Comparison of ENCODE assay signal across 1 cellular context in the genomic region with DNA sequence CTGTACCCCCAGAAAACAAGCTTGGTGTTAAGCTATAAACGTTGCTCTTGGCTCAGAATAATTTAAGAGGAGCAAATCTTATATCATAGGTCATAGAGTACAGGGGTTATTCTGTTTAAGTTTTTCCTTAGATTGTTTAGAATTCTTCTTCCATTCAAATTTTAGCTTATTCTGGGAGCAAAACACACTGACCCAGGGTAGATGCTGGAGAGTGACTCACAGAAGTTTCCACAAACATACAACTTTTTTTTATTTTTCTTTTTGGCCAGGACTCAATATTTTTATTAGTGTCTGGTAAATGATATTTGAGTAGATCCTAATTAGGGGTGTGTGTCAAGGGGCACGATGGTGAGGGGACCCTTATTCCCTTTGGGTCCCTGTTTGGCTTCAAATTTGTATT.
TF ChIP-seq lines count a peak whose summit lies in the region.

No MANE protein-coding gene starts in this region.

TF ChIP-seq in SK-N-SH, 30 proteins besides CTCF, POLR2A, EP300 and RAD21 (continued from another document):
- TF ChIP-seq SMC3 (IDR thresholded peaks at IDR 0.05; ENCODE audit: low read depth, low read length) (no peak), NFIC (IDR thresholded peaks at IDR 0.05; ENCODE audit: borderline replicate concordance) (no peak), TEAD4 (IDR thresholded peaks at IDR 0.05; ENCODE audit: borderline replicate concordance, insufficient read depth) (no peak), RCOR1 (IDR thresholded peaks at IDR 0.05; ENCODE audit: low read length) (no peak), JUND (IDR thresholded peaks at IDR 0.05) (no peak), FOSL2 (IDR thresholded peaks at IDR 0.05; ENCODE audit: borderline replicate concordance, low read depth) (no peak), FOXM1 (IDR thresholded peaks at IDR 0.05; ENCODE audit: low read depth) (no peak), GATA2 (CRISPR knock-in tag; IDR thresholded peaks at IDR 0.05) (no peak)
- TF ChIP-seq, protein P1, sequence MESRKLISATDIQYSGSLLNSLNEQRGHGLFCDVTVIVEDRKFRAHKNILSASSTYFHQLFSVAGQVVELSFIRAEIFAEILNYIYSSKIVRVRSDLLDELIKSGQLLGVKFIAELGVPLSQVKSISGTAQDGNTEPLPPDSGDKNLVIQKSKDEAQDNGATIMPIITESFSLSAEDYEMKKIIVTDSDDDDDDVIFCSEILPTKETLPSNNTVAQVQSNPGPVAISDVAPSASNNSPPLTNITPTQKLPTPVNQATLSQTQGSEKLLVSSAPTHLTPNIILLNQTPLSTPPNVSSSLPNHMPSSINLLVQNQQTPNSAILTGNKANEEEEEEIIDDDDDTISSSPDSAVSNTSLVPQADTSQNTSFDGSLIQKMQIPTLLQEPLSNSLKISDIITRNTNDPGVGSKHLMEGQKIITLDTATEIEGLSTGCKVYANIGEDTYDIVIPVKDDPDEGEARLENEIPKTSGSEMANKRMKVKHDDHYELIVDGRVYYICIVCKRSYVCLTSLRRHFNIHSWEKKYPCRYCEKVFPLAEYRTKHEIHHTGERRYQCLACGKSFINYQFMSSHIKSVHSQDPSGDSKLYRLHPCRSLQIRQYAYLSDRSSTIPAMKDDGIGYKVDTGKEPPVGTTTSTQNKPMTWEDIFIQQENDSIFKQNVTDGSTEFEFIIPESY (IDR thresholded peaks at IDR 0.05; ENCODE audit: borderline replicate concordance, low read depth): no peak
- TF ChIP-seq, protein P2, sequence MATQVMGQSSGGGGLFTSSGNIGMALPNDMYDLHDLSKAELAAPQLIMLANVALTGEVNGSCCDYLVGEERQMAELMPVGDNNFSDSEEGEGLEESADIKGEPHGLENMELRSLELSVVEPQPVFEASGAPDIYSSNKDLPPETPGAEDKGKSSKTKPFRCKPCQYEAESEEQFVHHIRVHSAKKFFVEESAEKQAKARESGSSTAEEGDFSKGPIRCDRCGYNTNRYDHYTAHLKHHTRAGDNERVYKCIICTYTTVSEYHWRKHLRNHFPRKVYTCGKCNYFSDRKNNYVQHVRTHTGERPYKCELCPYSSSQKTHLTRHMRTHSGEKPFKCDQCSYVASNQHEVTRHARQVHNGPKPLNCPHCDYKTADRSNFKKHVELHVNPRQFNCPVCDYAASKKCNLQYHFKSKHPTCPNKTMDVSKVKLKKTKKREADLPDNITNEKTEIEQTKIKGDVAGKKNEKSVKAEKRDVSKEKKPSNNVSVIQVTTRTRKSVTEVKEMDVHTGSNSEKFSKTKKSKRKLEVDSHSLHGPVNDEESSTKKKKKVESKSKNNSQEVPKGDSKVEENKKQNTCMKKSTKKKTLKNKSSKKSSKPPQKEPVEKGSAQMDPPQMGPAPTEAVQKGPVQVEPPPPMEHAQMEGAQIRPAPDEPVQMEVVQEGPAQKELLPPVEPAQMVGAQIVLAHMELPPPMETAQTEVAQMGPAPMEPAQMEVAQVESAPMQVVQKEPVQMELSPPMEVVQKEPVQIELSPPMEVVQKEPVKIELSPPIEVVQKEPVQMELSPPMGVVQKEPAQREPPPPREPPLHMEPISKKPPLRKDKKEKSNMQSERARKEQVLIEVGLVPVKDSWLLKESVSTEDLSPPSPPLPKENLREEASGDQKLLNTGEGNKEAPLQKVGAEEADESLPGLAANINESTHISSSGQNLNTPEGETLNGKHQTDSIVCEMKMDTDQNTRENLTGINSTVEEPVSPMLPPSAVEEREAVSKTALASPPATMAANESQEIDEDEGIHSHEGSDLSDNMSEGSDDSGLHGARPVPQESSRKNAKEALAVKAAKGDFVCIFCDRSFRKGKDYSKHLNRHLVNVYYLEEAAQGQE (IDR thresholded peaks at IDR 0.05; ENCODE audit: low read depth, low read length): no peak
